9 cellular contexts compared by ENCODE assay signal in genomic region chr1:232793944-232794343, GRCh38. TPM values are rescaled to one million over a fixed set of nuclear protein-coding genes. Genes with fewer than 3 reads are reported as not detected.
DNase-seq lines count a peak whose midpoint lies in the region; ATAC-seq, FAIRE-seq and TF ChIP-seq lines count a peak whose summit lies in the region.
"Had no signal": no experiment of that assay in that cellular context is flagged by ENCODE, and none has a peak within 500 bp of the region (broad histone marks: within the 10 kb centered on the region; RNA-seq: fewer than 3 reads in every experiment).

No MANE protein-coding gene starts in this region.

- peaks cover 17% of the 10 kb centered on the region for H3K4me1 Mint-ChIP-seq in stimulated activated naive CD8-positive, alpha-beta T cell treated with anti-CD3 and anti-CD28 coated beads, Interleukin-15, amount 100 ng/mL, for 72 hours
- H3K4me1 Mint-ChIP-seq in immature natural killer cell: peaks cover 7 to 9% of the 10 kb centered on the region in 2 donors

- no peaks in the 10 kb centered on the region for H3K36me3 ChIP-seq in bronchial epithelial cell (ENCODE audit: control insufficient read depth, insufficient read depth, low read length)
- no peaks in the 10 kb centered on the region for H3K36me3 ChIP-seq in small intestine (ENCODE audit: control insufficient read depth in 2 of 2, insufficient read depth in 2 of 2, low read length in 2 of 2)

- peak; percentile 56 for TF ChIP-seq CTCF in bronchial epithelial cell (IDR thresholded peaks at IDR 0.05; ENCODE audit: insufficient read depth, low read length, severe bottlenecking)

- 1 to 18% (median 8%) methylated on average over 3 of the region's 3 CpGs for WGBS in small intestine, 3 donors

- peaks cover 0 to 5% (median 0%) of the 10 kb centered on the region in 3 donors for H3K36me3 Mint-ChIP-seq in immature natural killer cell

- ATAC-seq in stimulated activated naive CD8-positive, alpha-beta T cell treated with anti-CD3 and anti-CD28 coated beads, Interleukin-15, amount 100 ng/mL, for 72 hours: peak; percentile 76
- ATAC-seq in stimulated activated naive CD8-positive, alpha-beta T cell treated with anti-CD3 and anti-CD28 coated beads, Interleukin-15, Interleukin-2, amounts not matched to agents 100 U/mL and 50 U/mL, for 24 hours: no peak
- ATAC-seq in HG03039 (IDR thresholded peaks at IDR 0.05; ENCODE audit: unreplicated experiment): no peak

- no peak overlapping the region for H3K27ac Mint-ChIP-seq in stimulated activated naive CD8-positive, alpha-beta T cell treated with anti-CD3 and anti-CD28 coated beads, Interleukin-15, amount 100 ng/mL, for 72 hours
- H3K27ac Mint-ChIP-seq in immature natural killer cell: peak overlapping the region in 1 of 6 donors; percentile 9

- H3K4me3 ChIP-seq in bronchial epithelial cell (ENCODE audit: low read depth, low read length) (no peak overlapping the region), small intestine (ENCODE audit: low read depth in 1 of 2, low read length in 2 of 2) (no peak overlapping the region)

- H3K4me1 ChIP-seq in small intestine (ENCODE audit: control insufficient read depth in 2 of 2, insufficient read depth in 1 of 2, low read depth in 1 of 2, low read length in 1 of 2): no peaks in the 10 kb centered on the region

- FAIRE-seq in bronchial epithelial cell (lab: Jason Lieb, UNC): no peak
- FAIRE-seq in small intestine (lab: Jason Lieb, UNC): no peak

- DNase-seq in stimulated activated naive CD8-positive, alpha-beta T cell treated with anti-CD3 and anti-CD28 coated beads, Interleukin-15, amount 100 ng/mL, for 72 hours: peak in 1 of 2 donors; percentile 14
- no peak for DNase-seq in stimulated activated naive CD8-positive, alpha-beta T cell treated with anti-CD3 and anti-CD28 coated beads, Interleukin-15, Interleukin-2, amounts not matched to agents 100 U/mL and 50 U/mL, for 24 hours
- peak; percentile 60 for DNase-seq in NCI-H2107 (lab: John Stamatoyannopoulos, UW)
- peak; percentile 63 for DNase-seq in bronchial epithelial cell (ENCODE audit: low read depth)
- DNase-seq in small intestine: peak; percentile 66
- DNase-seq in cerebellar cortex (ENCODE audit: low spot score): no peak
- no peak for DNase-seq in immature natural killer cell
- DNase-seq: activated T-cell treated with anti-CD3 and anti-CD28 coated beads, Interleukin-2, amount 50 U/mL, for 4 hours had no signal

- H3K9me3 Mint-ChIP-seq in stimulated activated naive CD8-positive, alpha-beta T cell treated with anti-CD3 and anti-CD28 coated beads, Interleukin-15, amount 100 ng/mL, for 72 hours: no peaks in the 10 kb centered on the region
- no peaks in the 10 kb centered on the region for H3K9me3 Mint-ChIP-seq in immature natural killer cell
- H3K9me3 Mint-ChIP-seq: activated T-cell treated with anti-CD3 and anti-CD28 coated beads, Interleukin-2, amount 50 U/mL, for 4 hours had no signal

- H3K9me3 ChIP-seq in small intestine (ENCODE audit: control insufficient read depth, low read depth): no peaks in the 10 kb centered on the region

- no peaks in the 10 kb centered on the region for H3K27me3 Mint-ChIP-seq in stimulated activated naive CD8-positive, alpha-beta T cell treated with anti-CD3 and anti-CD28 coated beads, Interleukin-15, amount 100 ng/mL, for 72 hours
- H3K27me3 Mint-ChIP-seq in immature natural killer cell (ENCODE audit: low read depth in 3 of 3): no peaks in the 10 kb centered on the region

- peak overlapping the region in 1 of 2 donors; percentile 14 for H3K4me3 Mint-ChIP-seq in stimulated activated naive CD8-positive, alpha-beta T cell treated with anti-CD3 and anti-CD28 coated beads, Interleukin-15, amount 100 ng/mL, for 72 hours
- H3K4me3 Mint-ChIP-seq in immature natural killer cell: no peak overlapping the region
- H3K4me3 Mint-ChIP-seq: activated T-cell treated with anti-CD3 and anti-CD28 coated beads, Interleukin-2, amount 50 U/mL, for 4 hours had no signal

- H3K27me3 ChIP-seq in bronchial epithelial cell (ENCODE audit: control insufficient read depth, insufficient read depth, low read length) (no peaks in the 10 kb centered on the region), small intestine (ENCODE audit: control insufficient read depth in 2 of 2, insufficient read depth in 2 of 2, low read length in 2 of 2) (no peaks in the 10 kb centered on the region)

- H3K27ac ChIP-seq in small intestine (ENCODE audit: low read depth in 1 of 2, low read length in 1 of 2): no peak overlapping the region

RNA-seq across cellular contexts. Expression of gene MAP10, which starts 11.3 kb away (rescaled TPM):
- 0.38 and 0.53 TPM in 2 replicates for total RNA-seq in bronchial epithelial cell
- polyA plus RNA-seq in small intestine (1 to 10 TPM in 1 of 3 donors, under 1 TPM in 2; 0.27 to 2.4 (median 0.67) TPM), immature natural killer cell (1 to 10 TPM in 1 of 3 donors, under 1 TPM in 2; 0.55 to 1.7 (median 0.81) TPM)

Comparison
In these comparisons a context has a peak if more than half of its experiments do, and no peak if none do; other contexts are left out.
1. DNase-seq: peak in NCI-H2107 (single experiment), bronchial epithelial cell (single experiment) and small intestine (single experiment); none in stimulated activated naive CD8-positive, alpha-beta T cell treated with anti-CD3 and anti-CD28 coated beads, Interleukin-15, Interleukin-2, amounts not matched to agents 100 U/mL and 50 U/mL, for 24 hours (single experiment), cerebellar cortex (single experiment) and immature natural killer cell (0 of 3).